ENCODE assay signal across 16 cellular contexts in genomic region chr5:82045526-82046267, GRCh38.
A peak's percentile ranks its signal among the peaks of the same experiment; 100 is the strongest.
DNase-seq lines count a peak whose midpoint lies in the region; ATAC-seq, FAIRE-seq and TF ChIP-seq lines count a peak whose summit lies in the region.
"Had no signal": no experiment of that assay in that cellular context is flagged by ENCODE, and none has a peak within 500 bp of the region (broad histone marks: within the 10 kb centered on the region; RNA-seq: fewer than 3 reads in every experiment).

No MANE protein-coding gene starts in this region.

- H3K27me3 ChIP-seq in bronchial epithelial cell (ENCODE audit: control insufficient read depth, insufficient read depth, low read length) (no peaks in the 10 kb centered on the region), left lung (no peaks in the 10 kb centered on the region)
- H3K27me3 ChIP-seq: esophagus muscularis mucosa, Peyer's patch had no signal

- no peak for TF ChIP-seq EP300 in A549 (IDR thresholded peaks at IDR 0.05)

- POLR2A ChIA-PET in A549 (lab: Yijun Ruan, JAX): no interaction called here

- no peaks in the 10 kb centered on the region for H3K36me3 ChIP-seq in bronchial epithelial cell (ENCODE audit: control insufficient read depth, insufficient read depth, low read length)
- H3K36me3 ChIP-seq in left lung: no peaks in the 10 kb centered on the region
- H3K36me3 ChIP-seq: esophagus muscularis mucosa, Peyer's patch had no signal

- WGBS in A549 (ENCODE audit: missing lambda C conversion rate): 84% methylated on average over 3 of the region's 3 CpGs

- H3K4me1 ChIP-seq in A549: 0 out of 3 replicates have a peak, but pooled peaks cover 5% of the 10 kb centered on the region
- no peaks in the 10 kb centered on the region for H3K4me1 ChIP-seq in left lung
- H3K4me1 ChIP-seq: Peyer's patch had no signal

- no peak overlapping the region for H3K4me2 ChIP-seq in A549

- CTCF ChIA-PET in A549 (lab: Yijun Ruan, JAX): no interaction called here

- TF ChIP-seq RAD21 in A549 (conservative IDR thresholded peaks at IDR 0.05 in 1 of 2, IDR thresholded peaks at IDR 0.05 in 1 of 2): no peak

- FAIRE-seq in A549 (lab: Jason Lieb, UNC) (peak; percentile 32), bronchial epithelial cell (lab: Jason Lieb, UNC) (no peak)
- FAIRE-seq: islet of Langerhans had no signal

- H3K27ac ChIP-seq in A549: no peak overlapping the region
- H3K27ac ChIP-seq in left lung: no peak overlapping the region
- H3K27ac ChIP-seq: esophagus muscularis mucosa, Peyer's patch had no signal

- TF ChIP-seq CTCF in A549 (IDR thresholded peaks at IDR 0.05) (no peak), HFF-Myc (IDR thresholded peaks at IDR 0.05; ENCODE audit: low read depth, low read length, missing control alignments) (no peak), bronchial epithelial cell (IDR thresholded peaks at IDR 0.05; ENCODE audit: insufficient read depth, low read length, severe bottlenecking) (no peak), left lung (IDR thresholded peaks at IDR 0.05) (no peak)

- intact Hi-C loops in left lung (cut with DNase I): no loop called here
- intact Hi-C loops in posterior cingulate gyrus (cut with DNase I): no loop called here

- TF ChIP-seq POLR2A in A549 (IDR thresholded peaks at IDR 0.05; ENCODE audit: low read length): no peak

- ATAC-seq in A549 (0 out of 6 replicates have a peak, but pooled peaks of 1 of the 2 experiments have one; percentile 24), left lung (peak; percentile 52), GM21367 (IDR thresholded peaks at IDR 0.05; ENCODE audit: unreplicated experiment) (no peak)
- ATAC-seq: natural killer cell treated with Interleukin-12 subunit alpha and Interleukin-12 subunit beta and Interleukin-15 and Interleukin-18, amount 100 ng/mL, for 72 hours had no signal

- H3K9me3 ChIP-seq in A549 (peaks cover 21% of the 10 kb centered on the region), left lung (peaks cover 0 to 14% of the 10 kb centered on the region in 2 donors)
- H3K9me3 ChIP-seq: esophagus muscularis mucosa had no signal

- DNase-seq in A549 (ENCODE audit: low read depth in 1 of 2, low spot score in 1 of 2): no peak
- peak; percentile 3 for DNase-seq in HFF-Myc (ENCODE audit: extremely low read depth, low read depth)
- DNase-seq in bronchial epithelial cell (ENCODE audit: low read depth): peak; percentile 25
- no peak for DNase-seq in left lung
- no peak for DNase-seq in stimulated activated CD4-positive, alpha-beta T cell treated with anti-CD3 and anti-CD28 coated beads, Interleukin-4, amount 100 ng/mL, for 4 hours
- DNase-seq in posterior cingulate gyrus: no peak
- DNase-seq in NCI-H345 treated with DMSO at 0.1 percent for 48 hours (lab: John Stamatoyannopoulos, UW; ENCODE audit: unreplicated experiment): no peak
- DNase-seq: activated CD4-positive, alpha-beta T cell treated with anti-CD3 and anti-CD28 coated beads, Interleukin-2, amount 50 U/mL, for 4 hours; AML-193; NCI-H1092; NCI-H345; Peyer's patch had no signal

- H3K4me3 ChIP-seq in A549 (no peak overlapping the region), HFF-Myc (replicated peaks; ENCODE audit: low read depth, low read length) (no peak overlapping the region), bronchial epithelial cell (ENCODE audit: low read depth, low read length) (no peak overlapping the region), left lung (no peak overlapping the region)
- H3K4me3 ChIP-seq: esophagus muscularis mucosa, Peyer's patch had no signal

TF ChIP-seq in A549, 52 proteins besides CTCF, POLR2A, EP300 and RAD21:
- TF ChIP-seq ZNF302 (CRISPR knock-in tag; IDR thresholded peaks at IDR 0.05) (no peak), CBX2 (IDR thresholded peaks at IDR 0.05; ENCODE audit: borderline replicate concordance, low read depth) (no peak), HDAC2 (IDR thresholded peaks at IDR 0.05) (no peak), RCOR1 (IDR thresholded peaks at IDR 0.05; ENCODE audit: low read depth, low read length) (no peak), ESRRA (IDR thresholded peaks at IDR 0.05; ENCODE audit: borderline replicate concordance, low read length) (no peak), PHF8 (IDR thresholded peaks at IDR 0.05; ENCODE audit: borderline replicate concordance, low read depth) (no peak), ZSCAN20 (CRISPR knock-in tag; IDR thresholded peaks at IDR 0.05) (no peak), MYC (IDR thresholded peaks at IDR 0.05; ENCODE audit: borderline replicate concordance, low read length) (no peak), TP53 (CRISPR knock-in tag; IDR thresholded peaks at IDR 0.05) (no peak), HEYL (CRISPR knock-in tag; IDR thresholded peaks at IDR 0.05) (no peak), KDM1A (IDR thresholded peaks at IDR 0.05; ENCODE audit: low read depth) (no peak), REST (IDR thresholded peaks at IDR 0.05) (no peak), BHLHE40 (IDR thresholded peaks at IDR 0.05; ENCODE audit: low read depth, low read length) (no peak), EHMT2 (IDR thresholded peaks at IDR 0.05; ENCODE audit: low read depth) (no peak), TFCP2L1 (CRISPR knock-in tag; IDR thresholded peaks at IDR 0.05) (no peak), HOXA7 (CRISPR knock-in tag; IDR thresholded peaks at IDR 0.05) (no peak), JUN (IDR thresholded peaks at IDR 0.05) (no peak), JUNB (IDR thresholded peaks at IDR 0.05) (no peak)
- TF ChIP-seq, protein P1, sequence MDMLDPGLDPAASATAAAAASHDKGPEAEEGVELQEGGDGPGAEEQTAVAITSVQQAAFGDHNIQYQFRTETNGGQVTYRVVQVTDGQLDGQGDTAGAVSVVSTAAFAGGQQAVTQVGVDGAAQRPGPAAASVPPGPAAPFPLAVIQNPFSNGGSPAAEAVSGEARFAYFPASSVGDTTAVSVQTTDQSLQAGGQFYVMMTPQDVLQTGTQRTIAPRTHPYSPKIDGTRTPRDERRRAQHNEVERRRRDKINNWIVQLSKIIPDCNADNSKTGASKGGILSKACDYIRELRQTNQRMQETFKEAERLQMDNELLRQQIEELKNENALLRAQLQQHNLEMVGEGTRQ (IDR thresholded peaks at IDR 0.05): no peak

Comparison
In these comparisons a context has a peak if more than half of its experiments do, and no peak if none do; other contexts are left out.
1. DNase-seq: peak in HFF-Myc (single experiment) and bronchial epithelial cell (single experiment); none in A549 (0 of 2), left lung (0 of 2), stimulated activated CD4-positive, alpha-beta T cell treated with anti-CD3 and anti-CD28 coated beads, Interleukin-4, amount 100 ng/mL, for 4 hours (0 of 2), posterior cingulate gyrus (0 of 10) and NCI-H345 treated with DMSO at 0.1 percent for 48 hours (single experiment).